8 cellular contexts compared by ENCODE assay signal in genomic region chr16:31700530-31701388, GRCh38.
A peak's percentile ranks its signal among the peaks of the same experiment; 100 is the strongest.
DNase-seq lines count a peak whose midpoint lies in the region; TF ChIP-seq lines count a peak whose summit lies in the region.

No MANE protein-coding gene starts in this region.

- H3K27ac ChIP-seq in HL-60 (replicated peaks) (no peak overlapping the region), breast epithelium (peak overlapping the region; percentile 78 to 79)

- TF ChIP-seq CTCF in GM20000 (IDR thresholded peaks at IDR 0.05; ENCODE audit: extremely low read depth, missing control alignments): no peak
- TF ChIP-seq CTCF in HL-60 (IDR thresholded peaks at IDR 0.05; ENCODE audit: insufficient read depth, low read length): no peak
- no peak for TF ChIP-seq CTCF in WI38 (IDR thresholded peaks at IDR 0.05; ENCODE audit: low read depth, low read length)
- TF ChIP-seq CTCF in breast epithelium (IDR thresholded peaks at IDR 0.05): no peak

- DNase-seq in Daoy (ENCODE audit: low read depth): peak; percentile 83
- peak; percentile 66 for DNase-seq in GM20000 (ENCODE audit: low spot score)
- peak in 1 of 2 experiments; percentile 21 for DNase-seq in HL-60 (ENCODE audit: low read depth in 1 of 2, low spot score in 1 of 2)
- DNase-seq in breast epithelium (ENCODE audit: low spot score in 2 of 2): peak; percentile 84 to 90
- DNase-seq in kidney tubule cell (ENCODE audit: low spot score): peak; percentile 78
- peak; percentile 86 for DNase-seq in stimulated activated CD4-positive, alpha-beta T cell treated with anti-CD3 and anti-CD28 coated beads, Interleukin-1b, Interleukin-23, amount 100 ng/mL, for 48 hours
- no peak for DNase-seq in GOT3 (lab: John Stamatoyannopoulos, UW)

- no peaks in the 10 kb centered on the region for H3K36me3 ChIP-seq in breast epithelium

- intact Hi-C loops in breast epithelium (cut with DNase I; ENCODE audit: low total_unique reads): no loop called here

- H3K4me3 ChIP-seq in HL-60 (replicated peaks; ENCODE audit: insufficient read depth, low read length): peak overlapping the region; percentile 34
- H3K4me3 ChIP-seq in WI38 (ENCODE audit: low read depth, low read length): peak overlapping the region; percentile 84
- peak overlapping the region; percentile 75 to 90 (median 90) for H3K4me3 ChIP-seq in breast epithelium

- H3K9me3 ChIP-seq in breast epithelium: no peaks in the 10 kb centered on the region

- TF ChIP-seq POLR2A in breast epithelium (IDR thresholded peaks at IDR 0.05): no peak

- H3K27me3 ChIP-seq in HL-60 (ENCODE audit: insufficient read depth, poor library complexity, severe bottlenecking) (peaks cover 18% of the 10 kb centered on the region), breast epithelium (no peaks in the 10 kb centered on the region)

- no peaks in the 10 kb centered on the region for H3K4me1 ChIP-seq in breast epithelium

Comparison
In these comparisons a context has a peak if more than half of its experiments do, and no peak if none do; other contexts are left out.
1. H3K4me3 ChIP-seq: peak in every context shown above with its lines; median percentile 90 in breast epithelium; 84 in WI38; 34 in HL-60.